In genomic region chr11:67508486-67509121, GRCh38 we compare ENCODE assay signal across 8 cellular contexts. TPM values are rescaled to one million over a fixed set of nuclear protein-coding genes. Genes with fewer than 3 reads are reported as not detected.
A peak's percentile ranks its signal among the peaks of the same experiment; 100 is the strongest.
DNase-seq lines count a peak whose midpoint lies in the region; ATAC-seq and TF ChIP-seq lines count a peak whose summit lies in the region.

No MANE protein-coding gene starts in this region.

- peaks cover 1% of the 10 kb centered on the region for H3K27me3 Mint-ChIP-seq in activated naive CD8-positive, alpha-beta T cell
- H3K27me3 Mint-ChIP-seq in osteocyte (ENCODE audit: unreplicated experiment), result peaks cover 23% of the 10 kb centered on the region

- no peaks in the 10 kb centered on the region for H3K36me3 Mint-ChIP-seq in activated naive CD8-positive, alpha-beta T cell
- no peaks in the 10 kb centered on the region for H3K36me3 Mint-ChIP-seq in osteocyte (ENCODE audit: unreplicated experiment)

- peak overlapping the region; percentile 81 for H2AFZ ChIP-seq in SK-N-SH (ENCODE audit: low read depth)

- peaks cover 22% of the 10 kb centered on the region for H3F3A ChIP-seq in SK-N-SH (replicated peaks; ENCODE audit: insufficient read depth)

- H3K27me3 ChIP-seq in SK-N-SH (ENCODE audit: insufficient read depth) (no peaks in the 10 kb centered on the region; the same call in 1 of the 2 replicates), thymus (ENCODE audit: control insufficient read depth, insufficient read depth) (peaks cover 5% of the 10 kb centered on the region)

- H3K9me3 ChIP-seq in SK-N-SH, result no peaks in the 10 kb centered on the region
- H3K9me3 ChIP-seq in thymus (ENCODE audit: control insufficient read depth), result no peaks in the 10 kb centered on the region

- no peaks in the 10 kb centered on the region for H3K9me3 Mint-ChIP-seq in activated naive CD8-positive, alpha-beta T cell (ENCODE audit: low read depth)
- no peaks in the 10 kb centered on the region for H3K9me3 Mint-ChIP-seq in osteocyte (ENCODE audit: unreplicated experiment)

- intact Hi-C loops in head of caudate nucleus (cut with DNase I), result loop anchor here (5.0 kb wide), 1 partner anchor 116 kb away; the partner anchor contains the start of gene RAD9A

- peak overlapping the region; percentile 87 for H3K27ac Mint-ChIP-seq in activated naive CD8-positive, alpha-beta T cell
- peak overlapping the region; percentile 95 for H3K27ac Mint-ChIP-seq in osteocyte (ENCODE audit: unreplicated experiment)

- H3K9me2 ChIP-seq in SK-N-SH, result no peaks in the 10 kb centered on the region

- WGBS in SK-N-SH (ENCODE audit: low lambda C conversion rate), result 2% methylated on average over 19 of the region's 57 CpGs
- WGBS in thymus, result 1% methylated on average over 57 of the region's 57 CpGs

- peaks cover 19% of the 10 kb centered on the region for H3K79me2 ChIP-seq in SK-N-SH (ENCODE audit: insufficient read depth)

- ATAC-seq in HG02610 (IDR thresholded peaks at IDR 0.05; ENCODE audit: unreplicated experiment), result peak; percentile 43

- H3K4me3 ChIP-seq in SK-N-SH (ENCODE audit: low read depth in 2 of 2, low read length in 1 of 2) (peak overlapping the region; percentile 68 to 89), thymus (ENCODE audit: low read length) (peak overlapping the region; percentile 97)

- no peak for TF ChIP-seq RAD21 in SK-N-SH (IDR thresholded peaks at IDR 0.05; ENCODE audit: low read length)

- peaks cover 2% of the 10 kb centered on the region; the same call in 1 of the 2 replicates for H4K20me1 ChIP-seq in SK-N-SH (ENCODE audit: insufficient read depth)

- CTCF ChIA-PET in GM10248 (lab: Yijun Ruan, JAX), result interaction anchor here (1.0 to 2.1 kb wide), 3 partner anchors 107 to 153 kb away, joined by 3 to 9 read pairs (median 3); partner anchors contain the start of gene PPP1CA
- CTCF ChIA-PET in SK-N-SH (lab: Yijun Ruan, JAX), result interaction anchor here (1.1 kb wide), 1 partner anchor 16 kb away, joined by 3 read pairs; no protein-coding TSS in a partner anchor

- H3K27ac ChIP-seq in SK-N-SH (ENCODE audit: low read depth in 2 of 2, low read length in 1 of 2), result peak overlapping the region; percentile 89 to 96
- peak overlapping the region; percentile 97 for H3K27ac ChIP-seq in thymus (ENCODE audit: low read depth)

- DNase-seq in GM10248 (ENCODE audit: extremely low spot score), result peak; percentile 99
- DNase-seq in NCI-H1092 (lab: John Stamatoyannopoulos, UW), result peak; percentile 99
- peak; percentile 98 for DNase-seq in SK-N-SH
- peak; percentile 93 to 99 (median 97) for DNase-seq in head of caudate nucleus
- DNase-seq in osteocyte (ENCODE audit: extremely low spot score, unreplicated experiment), result peak; percentile 99

- peaks cover 27% of the 10 kb centered on the region for H3K4me1 Mint-ChIP-seq in activated naive CD8-positive, alpha-beta T cell (ENCODE audit: low read depth)
- H3K4me1 Mint-ChIP-seq in osteocyte (ENCODE audit: unreplicated experiment), result peaks cover 32% of the 10 kb centered on the region

- H3K4me2 ChIP-seq in SK-N-SH, result peak overlapping the region; percentile 67

- TF ChIP-seq CTCF in GM10248 (IDR thresholded peaks at IDR 0.05; ENCODE audit: control extremely low read depth, extremely low read depth, low read depth, missing control alignments), result no peak
- no peak for TF ChIP-seq CTCF in SK-N-SH (IDR thresholded peaks at IDR 0.05)
- no peak for TF ChIP-seq CTCF in osteocyte (IDR thresholded peaks at IDR 0.05)

- no peak for TF ChIP-seq EP300 in SK-N-SH (IDR thresholded peaks at IDR 0.05; ENCODE audit: borderline replicate concordance in 1 of 2, low read depth in 1 of 2, low read length in 1 of 2)

- H3K4me3 Mint-ChIP-seq in activated naive CD8-positive, alpha-beta T cell, result peak overlapping the region; percentile 89
- peak overlapping the region; percentile 79 for H3K4me3 Mint-ChIP-seq in osteocyte (ENCODE audit: unreplicated experiment)

- peak overlapping the region; percentile 77 for H3K9ac ChIP-seq in SK-N-SH

- peaks cover 0 to 6% of the 10 kb centered on the region in 2 experiments for H3K36me3 ChIP-seq in SK-N-SH (replicated peaks in 1 of 2; ENCODE audit: control insufficient read depth in 1 of 2, insufficient read depth in 2 of 2, low read length in 1 of 2)
- peaks cover 3% of the 10 kb centered on the region for H3K36me3 ChIP-seq in thymus (ENCODE audit: control insufficient read depth, insufficient read depth)

- H3K4me1 ChIP-seq in SK-N-SH (ENCODE audit: control insufficient read depth in 1 of 2, insufficient read depth in 2 of 2, low read depth in 1 of 2, low read length in 1 of 2) (peaks cover 10 to 32% of the 10 kb centered on the region in 2 experiments), thymus (ENCODE audit: control insufficient read depth, insufficient read depth, low read length) (peaks cover 35% of the 10 kb centered on the region)

- POLR2A ChIA-PET in GM10248 (lab: Yijun Ruan, JAX), result no interaction called here
- POLR2A ChIA-PET in SK-N-SH (lab: Yijun Ruan, JAX), result interaction anchor here (1.4 kb wide), 1 partner anchor 107 kb away, joined by 5 read pairs; the partner anchor contains the start of gene PPP1CA

TF ChIP-seq in SK-N-SH, 30 proteins besides CTCF, POLR2A, EP300 and RAD21:
- TF ChIP-seq SIN3A (IDR thresholded peaks at IDR 0.05; ENCODE audit: borderline replicate concordance, low read depth, low read length) (0 out of 2 replicates have a peak, but pooled peaks have one; percentile 29), RFX5 (IDR thresholded peaks at IDR 0.05; ENCODE audit: low read length) (peak; percentile 45; the same call in 1 of the 2 replicates), MXI1 (IDR thresholded peaks at IDR 0.05; ENCODE audit: low read depth, low read length) (peak; percentile 91), TAF1 (IDR thresholded peaks at IDR 0.05; ENCODE audit: borderline replicate concordance, low read depth, low read length) (peak; percentile 11; the same call in 1 of the 2 replicates), TEAD4 (IDR thresholded peaks at IDR 0.05; ENCODE audit: borderline replicate concordance, insufficient read depth) (no peak), JUND (IDR thresholded peaks at IDR 0.05) (no peak), ZBTB33 (IDR thresholded peaks at IDR 0.05; ENCODE audit: borderline replicate concordance, low read depth) (no peak), PBX3 (IDR thresholded peaks at IDR 0.05) (no peak), YY1 (IDR thresholded peaks at IDR 0.05; ENCODE audit: low read depth) (peak; percentile 78), NRF1 (IDR thresholded peaks at IDR 0.05; ENCODE audit: low read depth, low read length) (peak; percentile 88)

RNA-seq across cellular contexts. Expression of gene CDK2AP2, which starts 0.6 kb away (rescaled TPM):
- polyA plus RNA-seq in SK-N-SH (2012; rRNA removed), result 32.8 and 47.9 TPM in 2 replicates
- 18.5 and 30.3 TPM in 2 replicates for polyA plus RNA-seq in SK-N-SH (2012; cell fraction: cytosol; rRNA removed)
- polyA plus RNA-seq in SK-N-SH (2012; cell fraction: nucleus; rRNA removed), result 61.4 and 65.8 TPM in 2 replicates
- 32.2 and 37.4 TPM in 2 replicates for total RNA-seq in osteocyte
- polyA plus RNA-seq in thymus, result 51.2 TPM

RNA-seq across cellular contexts. Expression of gene PITPNM1, which starts 3.4 kb away (rescaled TPM):
- polyA plus RNA-seq in SK-N-SH (2012; rRNA removed), result 24.2 and 24.4 TPM in 2 replicates
- polyA plus RNA-seq in SK-N-SH (2012; cell fraction: cytosol; rRNA removed), result 6.8 and 11.2 TPM in 2 replicates
- polyA plus RNA-seq in SK-N-SH (2012; cell fraction: nucleus; rRNA removed), result 85.1 and 94.3 TPM in 2 replicates
- 46.7 and 46.9 TPM in 2 replicates for total RNA-seq in osteocyte
- 57.2 TPM for polyA plus RNA-seq in thymus

RNA-seq across cellular contexts. Expression of gene CABP2, which starts 14.6 kb away (rescaled TPM):
- polyA plus RNA-seq in SK-N-SH (2012; rRNA removed) (not detected in 2 replicates), thymus (0.14 TPM)
- not detected in 2 replicates for polyA plus RNA-seq in SK-N-SH (2012; cell fraction: cytosol; rRNA removed)
- not detected in 2 replicates for polyA plus RNA-seq in SK-N-SH (2012; cell fraction: nucleus; rRNA removed)
- total RNA-seq in osteocyte, result not detected in 2 replicates

RNA-seq across cellular contexts. Expression of gene AIP, which starts 25.8 kb away (rescaled TPM):
- 192 and 207 TPM in 2 replicates for polyA plus RNA-seq in SK-N-SH (2012; rRNA removed)
- 112 and 149 TPM in 2 replicates for polyA plus RNA-seq in SK-N-SH (2012; cell fraction: cytosol; rRNA removed)
- polyA plus RNA-seq in SK-N-SH (2012; cell fraction: nucleus; rRNA removed), result 125 and 141 TPM in 2 replicates
- total RNA-seq in osteocyte, result 76.5 and 79.9 TPM in 2 replicates
- polyA plus RNA-seq in thymus, result 96.4 TPM

RNA-seq across cellular contexts. Expression of gene TMEM134, which starts 39.6 kb away (rescaled TPM):
- 132 and 135 TPM in 2 replicates for polyA plus RNA-seq in SK-N-SH (2012; rRNA removed)
- polyA plus RNA-seq in SK-N-SH (2012; cell fraction: cytosol; rRNA removed), result 90.4 and 111 TPM in 2 replicates
- 166 and 231 TPM in 2 replicates for polyA plus RNA-seq in SK-N-SH (2012; cell fraction: nucleus; rRNA removed)
- 51.4 and 54.5 TPM in 2 replicates for total RNA-seq in osteocyte
- polyA plus RNA-seq in thymus, result 96.3 TPM

Comparison
In these comparisons a context has a peak if more than half of its experiments do, and no peak if none do; other contexts are left out.
1. Peak in every context shown above with its lines: DNase-seq, ATAC-seq, H3K4me3 ChIP-seq and H3K27ac ChIP-seq.